Comparison of ENCODE assay signal across 10 cellular contexts in the genomic region with DNA sequence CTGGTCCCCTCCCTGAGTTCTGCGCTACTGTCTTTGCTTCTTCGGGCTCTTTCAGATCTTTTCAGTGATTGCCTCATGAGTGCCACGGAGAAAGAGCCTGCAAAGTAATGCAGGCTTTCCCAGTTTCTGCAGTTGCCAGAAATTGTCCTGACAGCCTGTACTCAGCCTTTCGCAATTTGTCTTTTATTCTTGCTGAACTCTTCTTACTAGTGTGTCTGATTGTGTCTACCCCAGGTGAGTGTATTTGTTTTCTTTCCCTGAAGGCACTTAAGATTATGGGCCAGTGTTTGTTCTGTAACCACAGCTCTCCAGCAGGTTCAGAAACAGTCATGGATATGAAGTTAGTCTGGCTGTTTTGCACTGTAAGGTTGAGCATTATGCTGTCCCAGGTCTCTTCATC. TPM values are rescaled to one million over a fixed set of nuclear protein-coding genes. Genes with fewer than 3 reads are reported as not detected.
A peak's percentile ranks its signal among the peaks of the same experiment; 100 is the strongest.
DNase-seq lines count a peak whose midpoint lies in the region; ATAC-seq and TF ChIP-seq lines count a peak whose summit lies in the region.
"Had no signal": no experiment of that assay in that cellular context is flagged by ENCODE, and none has a peak within 500 bp of the region (broad histone marks: within the 10 kb centered on the region; RNA-seq: fewer than 3 reads in every experiment).

No MANE protein-coding gene starts in this region.

- H3K4me3 ChIP-seq in mucosa of descending colon (no peak overlapping the region), Peyer's patch (no peak overlapping the region)

- TF ChIP-seq POLR2A in Peyer's patch (IDR thresholded peaks at IDR 0.05), result no peak

- H3K27ac ChIP-seq in C4-2B (peak overlapping the region; percentile 20; the same call in 1 of the 2 replicates), Peyer's patch (no peak overlapping the region)

- peaks cover 54% of the 10 kb centered on the region for H3K4me1 Mint-ChIP-seq in dendritic cell treated with granulocyte-macrophage colony-stimulating factor and Interleukin-4, amounts not matched to agents 40 ng/mL and 50 ng/mL, for 4 days (ENCODE audit: low read depth)

- no peaks in the 10 kb centered on the region for H3K9me3 ChIP-seq in mucosa of descending colon
- no peaks in the 10 kb centered on the region for H3K9me3 ChIP-seq in Peyer's patch

- no peak overlapping the region for H3K4me3 Mint-ChIP-seq in dendritic cell treated with granulocyte-macrophage colony-stimulating factor and Interleukin-4, amounts not matched to agents 40 ng/mL and 50 ng/mL, for 4 days

- ATAC-seq in mucosa of descending colon, result peak; percentile 66
- ATAC-seq in GM21515 (IDR thresholded peaks at IDR 0.05; ENCODE audit: unreplicated experiment), result no peak
- ATAC-seq in GM18861 (IDR thresholded peaks at IDR 0.05; ENCODE audit: unreplicated experiment), result no peak

- peak overlapping the region; percentile 33 for H3K27ac Mint-ChIP-seq in dendritic cell treated with granulocyte-macrophage colony-stimulating factor and Interleukin-4, amounts not matched to agents 40 ng/mL and 50 ng/mL, for 4 days

- peaks cover 9% of the 10 kb centered on the region for H3K4me1 ChIP-seq in mucosa of descending colon (ENCODE audit: low read depth)
- H3K4me1 ChIP-seq in Peyer's patch, result peaks cover 0 to 38% (median 3%) of the 10 kb centered on the region in 4 donors

- H3K36me3 ChIP-seq in mucosa of descending colon (ENCODE audit: low read depth), result no peaks in the 10 kb centered on the region
- no peaks in the 10 kb centered on the region for H3K36me3 ChIP-seq in Peyer's patch

- H3K27me3 Mint-ChIP-seq in dendritic cell treated with granulocyte-macrophage colony-stimulating factor and Interleukin-4, amounts not matched to agents 40 ng/mL and 50 ng/mL, for 4 days, result no peaks in the 10 kb centered on the region

- intact Hi-C loops in dendritic cell treated with granulocyte-macrophage colony-stimulating factor and Interleukin-4, amounts not matched to agents 40 ng/mL and 50 ng/mL, for 4 days (cut with micrococcal nuclease), result no loop called here
- intact Hi-C loops in mucosa of descending colon (cut with DNase I, micrococcal nuclease), result no loop called here

- DNase-seq in M059J (ENCODE audit: low read depth) (peak; percentile 20), mucosa of descending colon (no peak), Peyer's patch (no peak), NCI-H524 (lab: John Stamatoyannopoulos, UW) (no peak)
- DNase-seq: GF-D8, NCI-H524 treated with DMSO at 0.1 percent for 48 hours had no signal

- no peak for TF ChIP-seq CTCF in C4-2B (conservative IDR thresholded peaks at IDR 0.05)
- TF ChIP-seq CTCF in mucosa of descending colon (IDR thresholded peaks at IDR 0.05), result no peak
- no peak for TF ChIP-seq CTCF in Peyer's patch (IDR thresholded peaks at IDR 0.05)

- peaks cover 15% of the 10 kb centered on the region for H3K36me3 Mint-ChIP-seq in dendritic cell treated with granulocyte-macrophage colony-stimulating factor and Interleukin-4, amounts not matched to agents 40 ng/mL and 50 ng/mL, for 4 days (ENCODE audit: low read depth)

- H3K9me3 Mint-ChIP-seq in dendritic cell treated with granulocyte-macrophage colony-stimulating factor and Interleukin-4, amounts not matched to agents 40 ng/mL and 50 ng/mL, for 4 days, result peaks cover 16% of the 10 kb centered on the region

- no peaks in the 10 kb centered on the region for H3K27me3 ChIP-seq in Peyer's patch

RNA-seq across cellular contexts. Expression of a gene that starts 47.1 kb away (rescaled TPM):
- total RNA-seq in M059J (2014; rRNA removed; shearing (Covaris generic)), result 8.2 and 12.7 TPM in 2 replicates
- total RNA-seq in mucosa of descending colon, result 10 to 100 TPM; 26.7 to 35.2 (median 28.6) TPM
- 10 to 100 TPM; 38.2 to 77.6 (median 51.2) TPM for total RNA-seq in Peyer's patch
